In genomic region chr1:184152944-184153343, GRCh38 we compare ENCODE assay signal across 11 cellular contexts.
DNase-seq lines count a peak whose midpoint lies in the region; ATAC-seq and TF ChIP-seq lines count a peak whose summit lies in the region.
"Had no signal": no experiment of that assay in that cellular context is flagged by ENCODE, and none has a peak within 500 bp of the region (broad histone marks: within the 10 kb centered on the region; RNA-seq: fewer than 3 reads in every experiment).

No MANE protein-coding gene starts in this region.

- peak overlapping the region; percentile 66 to 74 for H3K4me3 Mint-ChIP-seq in stimulated activated naive CD8-positive, alpha-beta T cell treated with anti-CD3 and anti-CD28 coated beads, Interleukin-15, amount 100 ng/mL, for 72 hours

- peak; percentile 26 for ATAC-seq in left lung
- peak; percentile 15 for ATAC-seq in stimulated activated naive CD8-positive, alpha-beta T cell treated with anti-CD3 and anti-CD28 coated beads, Interleukin-15, amount 100 ng/mL, for 72 hours

- H3K27ac Mint-ChIP-seq in stimulated activated naive CD8-positive, alpha-beta T cell treated with anti-CD3 and anti-CD28 coated beads, Interleukin-15, amount 100 ng/mL, for 72 hours: no peak overlapping the region

- H3K9me3 Mint-ChIP-seq in stimulated activated naive CD8-positive, alpha-beta T cell treated with anti-CD3 and anti-CD28 coated beads, Interleukin-15, amount 100 ng/mL, for 72 hours: no peaks in the 10 kb centered on the region

- peaks cover 14% of the 10 kb centered on the region for H3K4me1 Mint-ChIP-seq in stimulated activated naive CD8-positive, alpha-beta T cell treated with anti-CD3 and anti-CD28 coated beads, Interleukin-15, amount 100 ng/mL, for 72 hours

- H3K36me3 ChIP-seq in adipocyte (ENCODE audit: control insufficient read depth, insufficient read depth, low read length, severe bottlenecking) (no peaks in the 10 kb centered on the region), left lung (no peaks in the 10 kb centered on the region)
- H3K36me3 ChIP-seq: cardiac muscle cell had no signal

- H3K27ac ChIP-seq in left lung: peak overlapping the region; percentile 68 to 90
- H3K27ac ChIP-seq: cardiac muscle cell had no signal

- peaks cover 47% of the 10 kb centered on the region for H3K27me3 Mint-ChIP-seq in stimulated activated naive CD8-positive, alpha-beta T cell treated with anti-CD3 and anti-CD28 coated beads, Interleukin-15, amount 100 ng/mL, for 72 hours

- H3K4me3 ChIP-seq in adipocyte (ENCODE audit: low read length): peak overlapping the region; percentile 75
- H3K4me3 ChIP-seq in left lung: peak overlapping the region; percentile 7 to 32
- H3K4me3 ChIP-seq: cardiac muscle cell had no signal

- DNase-seq in DMS53 (lab: John Stamatoyannopoulos, UW) (peak; percentile 54), DMS53 treated with DMSO at 0.1 percent for 48 hours (lab: John Stamatoyannopoulos, UW; ENCODE audit: unreplicated experiment) (no peak), adipocyte (ENCODE audit: low read depth) (no peak), left lung (no peak), NCI-H1092 treated with DMSO at 0.1 percent for 48 hours (lab: John Stamatoyannopoulos, UW) (no peak), cortex of kidney (lab: John Stamatoyannopoulos, UW) (no peak), EL (no peak)
- DNase-seq in stimulated activated naive CD8-positive, alpha-beta T cell treated with anti-CD3 and anti-CD28 coated beads, Interleukin-15, amount 100 ng/mL, for 72 hours: no peak
- DNase-seq: 8988T, NCI-H146 had no signal

- H3K9ac ChIP-seq in adipocyte (ENCODE audit: low read length): peak overlapping the region; percentile 65

- H3K9me3 ChIP-seq in adipocyte (ENCODE audit: control insufficient read depth, low read length) (no peaks in the 10 kb centered on the region), left lung (no peaks in the 10 kb centered on the region)

- peaks cover 33% of the 10 kb centered on the region for H3K4me1 ChIP-seq in adipocyte (ENCODE audit: control insufficient read depth, insufficient read depth, low read length)
- H3K4me1 ChIP-seq in left lung: peaks cover 12 to 36% of the 10 kb centered on the region in 2 donors

- intact Hi-C loops in left lung (cut with DNase I): no loop called here

- TF ChIP-seq CTCF in left lung (IDR thresholded peaks at IDR 0.05): no peak

- no peaks in the 10 kb centered on the region for H3K27me3 ChIP-seq in adipocyte (replicated peaks; ENCODE audit: control insufficient read depth, insufficient read depth, low read length)
- no peaks in the 10 kb centered on the region for H3K27me3 ChIP-seq in left lung
- H3K27me3 ChIP-seq: cardiac muscle cell had no signal
